Comparison of ENCODE assay signal across 3 cellular contexts in genomic region chr7:14745076-14745475, GRCh38.
"Had no signal": no experiment of that assay in that cellular context is flagged by ENCODE, and none has a peak within 500 bp of the region (broad histone marks: within the 10 kb centered on the region; RNA-seq: fewer than 3 reads in every experiment).

No MANE protein-coding gene starts in this region.

- H3K4me3 ChIP-seq: K562 had no signal

- DNase-seq: IMR-90 had no signal

- H3K27ac ChIP-seq: HL-60 had no signal
